ENCODE assay signal across 17 cellular contexts in genomic region chr5:149421834-149422233, GRCh38. TPM values are rescaled to one million over a fixed set of nuclear protein-coding genes. Genes with fewer than 3 reads are reported as not detected.
DNase-seq lines count a peak whose midpoint lies in the region; ATAC-seq, FAIRE-seq and TF ChIP-seq lines count a peak whose summit lies in the region.
"Had no signal": no experiment of that assay in that cellular context is flagged by ENCODE, and none has a peak within 500 bp of the region (broad histone marks: within the 10 kb centered on the region; RNA-seq: fewer than 3 reads in every experiment).

No MANE protein-coding gene starts in this region.

- no peaks in the 10 kb centered on the region for H3K79me2 ChIP-seq in neural progenitor cell (ENCODE audit: low read depth)

- H3K27me3 ChIP-seq in esophagus muscularis mucosa (no peaks in the 10 kb centered on the region), neural progenitor cell (no peaks in the 10 kb centered on the region), aorta (ENCODE audit: control insufficient read depth in 1 of 2, insufficient read depth in 2 of 2, low read length in 1 of 2) (no peaks in the 10 kb centered on the region)
- H3K27me3 ChIP-seq: SJCRH30 had no signal

- H3K27ac Mint-ChIP-seq in stimulated activated naive CD8-positive, alpha-beta T cell treated with anti-CD3 and anti-CD28 coated beads, Interleukin-15, amount 100 ng/mL, for 72 hours, result no peak overlapping the region
- H3K27ac Mint-ChIP-seq in neural progenitor cell, result peak overlapping the region; percentile 72
- H3K27ac Mint-ChIP-seq: activated B cell treated with CpG ODN at 0.5 μM for 24 hours had no signal

- H3K4me1 ChIP-seq in esophagus muscularis mucosa (peaks cover 77 to 99% (median 94%) of the 10 kb centered on the region in 4 donors), neural progenitor cell (peaks cover 42% of the 10 kb centered on the region), aorta (ENCODE audit: control insufficient read depth in 1 of 2, insufficient read depth in 2 of 2, low read length in 2 of 2) (no peaks in the 10 kb centered on the region)

- TF ChIP-seq CTCF in esophagus muscularis mucosa (IDR thresholded peaks at IDR 0.05) (no peak), neural progenitor cell (IDR thresholded peaks at IDR 0.05) (no peak)

- H3K9me3 ChIP-seq in esophagus muscularis mucosa (no peaks in the 10 kb centered on the region), neural progenitor cell (ENCODE audit: low read depth) (no peaks in the 10 kb centered on the region), aorta (ENCODE audit: control insufficient read depth, low read length) (no peaks in the 10 kb centered on the region)
- H3K9me3 ChIP-seq: SJCRH30 had no signal

- H3K27ac ChIP-seq in esophagus muscularis mucosa (replicated peaks in 1 of 4) (peak overlapping the region; percentile 94 to 98 (median 96)), neural progenitor cell (no peak overlapping the region), aorta (ENCODE audit: low read depth in 1 of 2, low read length in 2 of 2) (peak overlapping the region; percentile 57 to 69)
- H3K27ac ChIP-seq: SJCRH30 had no signal

- H3K27me3 Mint-ChIP-seq in stimulated activated naive CD8-positive, alpha-beta T cell treated with anti-CD3 and anti-CD28 coated beads, Interleukin-15, amount 100 ng/mL, for 72 hours, result no peaks in the 10 kb centered on the region
- peaks cover 11% of the 10 kb centered on the region for H3K27me3 Mint-ChIP-seq in neural progenitor cell (ENCODE audit: insufficient read depth, low read depth)

- H3K36me3 Mint-ChIP-seq in neural progenitor cell, result no peaks in the 10 kb centered on the region

- no peak for TF ChIP-seq POLR2A in esophagus muscularis mucosa (IDR thresholded peaks at IDR 0.05; ENCODE audit: low read depth)
- no peak for TF ChIP-seq POLR2A in H54 (IDR thresholded peaks at IDR 0.05; ENCODE audit: low read depth, low read length)

- peak overlapping the region in 3 of 4 donors; percentile 10 to 67 (median 29) for H3K4me3 ChIP-seq in esophagus muscularis mucosa
- no peak overlapping the region for H3K4me3 ChIP-seq in neural progenitor cell
- no peak overlapping the region for H3K4me3 ChIP-seq in aorta (ENCODE audit: low read length in 2 of 2)

- peaks cover 5% of the 10 kb centered on the region for H3F3A ChIP-seq in neural progenitor cell (ENCODE audit: low read depth)

- peak; percentile 47 for ATAC-seq in stimulated activated naive CD8-positive, alpha-beta T cell treated with anti-CD3 and anti-CD28 coated beads, Interleukin-15, Interleukin-2, amounts not matched to agents 100 U/mL and 50 U/mL, for 24 hours
- no peak for ATAC-seq in stimulated activated naive CD8-positive, alpha-beta T cell treated with anti-CD3 and anti-CD28 coated beads, Interleukin-15, amount 100 ng/mL, for 72 hours
- ATAC-seq in aorta (ENCODE audit: low FRiP score), result no peak
- ATAC-seq: activated T-cell treated with anti-CD3 and anti-CD28 coated beads, Interleukin-2, amount 50 U/mL, for 4 hours had no signal

- 23% methylated on average over 5 of the region's 5 CpGs for WGBS in esophagus muscularis mucosa
- 11 to 14% methylated on average over 5 of the region's 5 CpGs for WGBS in aorta, 2 donors

- intact Hi-C loops in esophagus muscularis mucosa (cut with DNase I) (no loop called here), aorta (cut with DNase I) (no loop called here)

- H3K36me3 ChIP-seq in esophagus muscularis mucosa, result peaks cover 11 to 100% (median 73%) of the 10 kb centered on the region in 4 donors
- no peaks in the 10 kb centered on the region for H3K36me3 ChIP-seq in neural progenitor cell
- peaks cover 6 to 25% of the 10 kb centered on the region in 2 donors for H3K36me3 ChIP-seq in aorta (ENCODE audit: control insufficient read depth in 1 of 2, insufficient read depth in 2 of 2, low read length in 1 of 2)
- H3K36me3 ChIP-seq: SJCRH30 had no signal

- no peak overlapping the region for H3K9ac ChIP-seq in neural progenitor cell

- H2AFZ ChIP-seq in neural progenitor cell (replicated peaks), result no peak overlapping the region

- no peak for FAIRE-seq in H54 (lab: Jason Lieb, UNC)

- DNase-seq in stimulated activated naive CD8-positive, alpha-beta T cell treated with anti-CD3 and anti-CD28 coated beads, Interleukin-15, Interleukin-2, amounts not matched to agents 100 U/mL and 50 U/mL, for 24 hours, result no peak
- no peak for DNase-seq in stimulated activated naive CD8-positive, alpha-beta T cell treated with anti-CD3 and anti-CD28 coated beads, Interleukin-15, amount 100 ng/mL, for 72 hours
- no peak for DNase-seq in esophagus muscularis mucosa (ENCODE audit: extremely low spot score)
- DNase-seq in neural progenitor cell (ENCODE audit: low spot score), result no peak
- no peak for DNase-seq in aorta
- DNase-seq in NCI-H2171 treated with DMSO at 0.1 percent for 48 hours (lab: John Stamatoyannopoulos, UW), result no peak
- DNase-seq in H4 (ENCODE audit: low spot score), result no peak
- DNase-seq in H54 (ENCODE audit: insufficient read length, low spot score), result no peak
- DNase-seq: activated B cell treated with CpG ODN at 0.5 μM for 24 hours; activated T-cell treated with anti-CD3 and anti-CD28 coated beads, Interleukin-2, amount 50 U/mL, for 4 hours; C1 segment of cervical spinal cord; GDM1; NCI-H1048; NCI-H526 treated with DMSO at 0.1 percent for 48 hours; SJCRH30 had no signal

- no peak for TF ChIP-seq EP300 in esophagus muscularis mucosa (IDR thresholded peaks at IDR 0.05)

- H3K4me3 Mint-ChIP-seq in stimulated activated naive CD8-positive, alpha-beta T cell treated with anti-CD3 and anti-CD28 coated beads, Interleukin-15, amount 100 ng/mL, for 72 hours, result no peak overlapping the region
- H3K4me3 Mint-ChIP-seq in neural progenitor cell, result peak overlapping the region; percentile 12
- H3K4me3 Mint-ChIP-seq: activated B cell treated with CpG ODN at 0.5 μM for 24 hours; activated T-cell treated with anti-CD3 and anti-CD28 coated beads, Interleukin-2, amount 50 U/mL, for 4 hours had no signal

- H4K20me1 ChIP-seq in neural progenitor cell (ENCODE audit: low read depth), result no peaks in the 10 kb centered on the region

- peaks cover 8% of the 10 kb centered on the region for H3K4me1 Mint-ChIP-seq in stimulated activated naive CD8-positive, alpha-beta T cell treated with anti-CD3 and anti-CD28 coated beads, Interleukin-15, amount 100 ng/mL, for 72 hours
- peaks cover 69% of the 10 kb centered on the region for H3K4me1 Mint-ChIP-seq in neural progenitor cell
- H3K4me1 Mint-ChIP-seq: activated B cell treated with CpG ODN at 0.5 μM for 24 hours had no signal

- H3K9me3 Mint-ChIP-seq in stimulated activated naive CD8-positive, alpha-beta T cell treated with anti-CD3 and anti-CD28 coated beads, Interleukin-15, amount 100 ng/mL, for 72 hours, result no peaks in the 10 kb centered on the region
- no peaks in the 10 kb centered on the region for H3K9me3 Mint-ChIP-seq in neural progenitor cell
- H3K9me3 Mint-ChIP-seq: activated B cell treated with CpG ODN at 0.5 μM for 24 hours; activated T-cell treated with anti-CD3 and anti-CD28 coated beads, Interleukin-2, amount 50 U/mL, for 4 hours had no signal

- H3K4me2 ChIP-seq in neural progenitor cell, result no peak overlapping the region

RNA-seq across cellular contexts. Expression of gene IL17B, which starts 42.7 kb away (rescaled TPM):
- total RNA-seq in esophagus muscularis mucosa (10 to 100 TPM in 2 of 4 donors, 1 to 10 TPM in 2; 2.5 to 20.3 (median 8.0) TPM), neural progenitor cell (ENCODE audit: low replicate concordance) (not detected in 2 replicates), aorta (10 to 100 TPM in 1 of 2 donors, 1 to 10 TPM in 1; 2.8 to 18.0 TPM)
- polyA plus RNA-seq in aorta, result 1 to 10 TPM; 7.6 to 9.0 TPM
- 0.31 TPM in 1 of 2 replicates, not detected in the other for total RNA-seq in H4 (2014; rRNA removed; shearing (Covaris generic))
- total RNA-seq: activated B cell treated with CpG ODN at 0.5 μM for 24 hours; activated T-cell treated with anti-CD3 and anti-CD28 coated beads, Interleukin-2, amount 50 U/mL, for 4 hours; kidney epithelial cell; pulmonary artery endothelial cell had no signal

Comparison
In these comparisons a context has a peak if more than half of its experiments do, and no peak if none do; other contexts are left out.
1. H3K4me3 ChIP-seq: peak in esophagus muscularis mucosa (3 of 4); none in neural progenitor cell (single experiment) and aorta (0 of 2).